Comparison of ENCODE assay signal across 20 cellular contexts in the genomic region with DNA sequence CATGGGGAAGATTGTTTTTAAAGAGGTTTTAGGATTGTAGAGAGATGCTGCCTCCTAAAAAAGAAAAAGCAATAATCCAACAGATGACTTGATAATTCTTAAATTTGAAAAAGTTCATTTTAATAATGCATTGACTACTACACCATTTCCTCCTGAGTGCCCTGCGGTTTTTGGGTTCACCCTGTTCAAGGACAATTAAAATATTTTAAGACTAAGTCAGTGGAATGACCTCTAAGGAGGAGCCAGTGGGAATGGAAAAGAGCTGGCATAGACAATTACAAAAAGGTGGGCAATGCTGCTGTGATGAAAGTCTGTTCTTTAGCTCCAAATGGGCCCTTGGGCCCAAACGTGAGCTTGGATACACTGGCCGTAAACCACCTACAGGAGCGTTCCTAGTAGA.
DNase-seq lines count a peak whose midpoint lies in the region; ATAC-seq, FAIRE-seq and TF ChIP-seq lines count a peak whose summit lies in the region.
"Had no signal": no experiment of that assay in that cellular context is flagged by ENCODE, and none has a peak within 500 bp of the region (broad histone marks: within the 10 kb centered on the region; RNA-seq: fewer than 3 reads in every experiment).

No MANE protein-coding gene starts in this region.

- H3K27me3 Mint-ChIP-seq in osteocyte (ENCODE audit: unreplicated experiment), result no peaks in the 10 kb centered on the region
- H3K27me3 Mint-ChIP-seq in activated naive CD8-positive, alpha-beta T cell treated with anti-CD3 and anti-CD28 coated beads for 36 hours, result peaks cover under 1% of the 10 kb centered on the region

- intact Hi-C loops in ascending aorta (cut with DNase I), result no loop called here

- H3K27me3 ChIP-seq in ascending aorta (no peaks in the 10 kb centered on the region), small intestine (ENCODE audit: control insufficient read depth in 2 of 2, insufficient read depth in 2 of 2, low read length in 2 of 2) (no peaks in the 10 kb centered on the region)

- DNase-seq in AG08395 (ENCODE audit: low spot score) (peak; percentile 15), ELR (ENCODE audit: low read depth) (peak; percentile 15), ascending aorta (ENCODE audit: low spot score in 2 of 2) (no peak), osteocyte (ENCODE audit: extremely low spot score, unreplicated experiment) (no peak), small intestine (no peak)
- no peak for DNase-seq in activated naive CD8-positive, alpha-beta T cell treated with anti-CD3 and anti-CD28 coated beads for 36 hours
- DNase-seq: Caco-2, GF-D8, Kasumi-1, MV-4-11, NCI-H1417 treated with DMSO at 0.1 percent for 48 hours, NCI-H2029, NCI-H2171 treated with DMSO at 0.1 percent for 48 hours, NCI-H510A, NCI-H82, SHP77 had no signal

- H3K36me3 ChIP-seq in ascending aorta (no peaks in the 10 kb centered on the region), small intestine (ENCODE audit: control insufficient read depth in 2 of 2, insufficient read depth in 2 of 2, low read length in 2 of 2) (no peaks in the 10 kb centered on the region)
- H3K36me3 ChIP-seq: HAP-1 had no signal

- WGBS in small intestine, 3 donors, result 88 to 91% (median 91%) methylated on average over 4 of the region's 4 CpGs

- TF ChIP-seq CTCF in ascending aorta (IDR thresholded peaks at IDR 0.05) (no peak), osteocyte (IDR thresholded peaks at IDR 0.05) (no peak)

- peaks cover 3% of the 10 kb centered on the region for H3K36me3 Mint-ChIP-seq in osteocyte (ENCODE audit: unreplicated experiment)
- no peaks in the 10 kb centered on the region for H3K36me3 Mint-ChIP-seq in activated naive CD8-positive, alpha-beta T cell treated with anti-CD3 and anti-CD28 coated beads for 36 hours
- H3K36me3 Mint-ChIP-seq: CD14-positive monocyte had no signal

- H3K4me1 Mint-ChIP-seq in osteocyte (ENCODE audit: unreplicated experiment), result peaks cover 61% of the 10 kb centered on the region
- no peaks in the 10 kb centered on the region for H3K4me1 Mint-ChIP-seq in activated naive CD8-positive, alpha-beta T cell treated with anti-CD3 and anti-CD28 coated beads for 36 hours

- H3K27ac ChIP-seq in ascending aorta (peak overlapping the region; percentile 35 to 50), small intestine (ENCODE audit: low read depth in 1 of 2, low read length in 1 of 2) (no peak overlapping the region)

- peak overlapping the region; percentile 75 for H3K27ac Mint-ChIP-seq in osteocyte (ENCODE audit: unreplicated experiment)
- no peak overlapping the region for H3K27ac Mint-ChIP-seq in activated naive CD8-positive, alpha-beta T cell treated with anti-CD3 and anti-CD28 coated beads for 36 hours
- H3K27ac Mint-ChIP-seq: CD14-positive monocyte had no signal

- no peaks in the 10 kb centered on the region for H3K9me3 Mint-ChIP-seq in osteocyte (ENCODE audit: unreplicated experiment)
- no peaks in the 10 kb centered on the region for H3K9me3 Mint-ChIP-seq in activated naive CD8-positive, alpha-beta T cell treated with anti-CD3 and anti-CD28 coated beads for 36 hours

- H3K4me3 Mint-ChIP-seq in osteocyte (ENCODE audit: unreplicated experiment), result peak overlapping the region; percentile 9
- no peak overlapping the region for H3K4me3 Mint-ChIP-seq in activated naive CD8-positive, alpha-beta T cell treated with anti-CD3 and anti-CD28 coated beads for 36 hours
- H3K4me3 Mint-ChIP-seq: CD14-positive monocyte had no signal

- peak overlapping the region in 1 of 2 donors; percentile 5 for H3K4me3 ChIP-seq in ascending aorta
- no peak overlapping the region for H3K4me3 ChIP-seq in small intestine (ENCODE audit: low read depth in 1 of 2, low read length in 2 of 2)
- H3K4me3 ChIP-seq: HAP-1 had no signal

- H3K9me3 ChIP-seq in ascending aorta (no peaks in the 10 kb centered on the region), small intestine (ENCODE audit: control insufficient read depth, low read depth) (no peaks in the 10 kb centered on the region)
- H3K9me3 ChIP-seq: Caco-2 had no signal

- H3K4me1 ChIP-seq in ascending aorta, result peaks cover 9 to 16% of the 10 kb centered on the region in 2 donors
- no peaks in the 10 kb centered on the region for H3K4me1 ChIP-seq in small intestine (ENCODE audit: control insufficient read depth in 2 of 2, insufficient read depth in 1 of 2, low read depth in 1 of 2, low read length in 1 of 2)
- H3K4me1 ChIP-seq: Caco-2 had no signal

- ATAC-seq in HG03139 (IDR thresholded peaks at IDR 0.05; ENCODE audit: unreplicated experiment), result no peak
- no peak for ATAC-seq in GM21529 (IDR thresholded peaks at IDR 0.05; ENCODE audit: unreplicated experiment)

- FAIRE-seq in small intestine (lab: Jason Lieb, UNC), result no peak

Comparison
In these comparisons a context has a peak if more than half of its experiments do, and no peak if none do; other contexts are left out.
1. DNase-seq: peak in AG08395 (single experiment) and ELR (single experiment); none in ascending aorta (0 of 2), osteocyte (single experiment), small intestine (single experiment) and activated naive CD8-positive, alpha-beta T cell treated with anti-CD3 and anti-CD28 coated beads for 36 hours (single experiment).
2. H3K27ac ChIP-seq: peak in ascending aorta (2 of 2); none in small intestine (0 of 2).